Comparison of ENCODE assay signal across 15 cellular contexts in the genomic region with DNA sequence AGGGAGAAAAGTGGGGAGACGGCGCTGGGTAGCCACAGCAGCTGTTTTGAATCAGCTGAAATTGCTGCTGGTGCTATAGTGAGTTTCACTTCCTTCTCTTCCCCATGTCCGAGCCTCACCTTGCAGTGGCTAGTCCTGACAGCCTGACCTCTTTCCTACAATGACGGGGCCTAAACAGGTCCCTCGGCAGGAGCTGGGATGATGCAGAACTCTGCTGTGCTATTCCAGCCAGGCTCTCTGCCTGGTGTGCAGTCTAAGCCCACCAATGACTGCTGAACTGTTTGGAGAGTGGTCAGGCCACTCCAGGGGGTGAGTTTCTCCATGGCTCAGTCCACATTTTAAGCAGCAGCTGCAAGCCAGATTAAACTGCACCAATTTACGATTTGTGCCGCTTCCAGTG.
A peak's percentile ranks its signal among the peaks of the same experiment; 100 is the strongest.
DNase-seq lines count a peak whose midpoint lies in the region; ATAC-seq, FAIRE-seq and TF ChIP-seq lines count a peak whose summit lies in the region.
"Had no signal": no experiment of that assay in that cellular context is flagged by ENCODE, and none has a peak within 500 bp of the region (broad histone marks: within the 10 kb centered on the region; RNA-seq: fewer than 3 reads in every experiment).

No MANE protein-coding gene starts in this region.

- H3K36me3 ChIP-seq in OCI-LY3 (replicated peaks; ENCODE audit: low read depth, low read length) (no peaks in the 10 kb centered on the region), muscle layer of colon (ENCODE audit: insufficient read depth, low read length) (no peaks in the 10 kb centered on the region)

- H3K9ac ChIP-seq in OCI-LY3 (ENCODE audit: low read length) = no peak overlapping the region
- H3K9ac ChIP-seq in muscle layer of colon (ENCODE audit: low read length) = no peak overlapping the region
- H3K9ac ChIP-seq: GM23248 had no signal

- peak overlapping the region; percentile 33; the same call in 1 of the 2 replicates for H3K4me3 ChIP-seq in OCI-LY3 (ENCODE audit: low read length)
- no peak overlapping the region for H3K4me3 ChIP-seq in muscle layer of colon (ENCODE audit: low read depth in 1 of 2, low read length in 2 of 2)
- H3K4me3 ChIP-seq: GM23248, left lung had no signal

- H3K4me1 ChIP-seq in OCI-LY3 (ENCODE audit: low read length) = peaks cover 36% of the 10 kb centered on the region
- peaks cover 21% of the 10 kb centered on the region for H3K4me1 ChIP-seq in muscle layer of colon (ENCODE audit: insufficient read depth, low read length)

- no peaks in the 10 kb centered on the region for H4K20me1 ChIP-seq in OCI-LY3 (ENCODE audit: insufficient read depth, low read length)

- H3K27ac ChIP-seq in OCI-LY3 (ENCODE audit: low read length) = no peak overlapping the region
- H3K27ac ChIP-seq in muscle layer of colon (ENCODE audit: low read depth, low read length) = peak overlapping the region; percentile 53
- H3K27ac ChIP-seq: GM23248, left lung, neutrophil had no signal

- H3K4me2 ChIP-seq in OCI-LY3 (ENCODE audit: low read length) = peak overlapping the region; percentile 59

- FAIRE-seq in GM12891 (lab: Jason Lieb, UNC) = no peak

- no peak for DNase-seq in GM12891 (ENCODE audit: insufficient read length, low spot score)
- DNase-seq in activated effector memory CD4-positive, alpha-beta T cell treated with anti-CD3 and anti-CD28 coated beads, Interleukin-2, amount 50 U/mL, for 16 hours = no peak
- DNase-seq in COLO829 (ENCODE audit: low spot score) = no peak
- DNase-seq: amniotic stem cell; effector memory CD4-positive, alpha-beta T cell; GM23248; left lung; NCI-H146; NCI-H774 had no signal

- no peak overlapping the region for H2AFZ ChIP-seq in OCI-LY3 (ENCODE audit: low read depth, low read length)
- H2AFZ ChIP-seq: GM23248 had no signal

- ATAC-seq in HG02642 (IDR thresholded peaks at IDR 0.05; ENCODE audit: poor library complexity, unreplicated experiment) = peak; percentile 44
- ATAC-seq in HG03439 (IDR thresholded peaks at IDR 0.05; ENCODE audit: unreplicated experiment) = no peak
- no peak for ATAC-seq in GM21515 (IDR thresholded peaks at IDR 0.05; ENCODE audit: unreplicated experiment)
- ATAC-seq: left lung had no signal

- TF ChIP-seq POLR2A in GM12891 (IDR thresholded peaks at IDR 0.05; ENCODE audit: low read depth, low read length) = no peak

- H3K27me3 ChIP-seq in OCI-LY3 (ENCODE audit: low read depth, low read length) = peaks cover 36% of the 10 kb centered on the region
- H3K27me3 ChIP-seq in muscle layer of colon (ENCODE audit: control insufficient read depth in 1 of 2, insufficient read depth in 2 of 2, low read length in 2 of 2) = no peaks in the 10 kb centered on the region
- H3K27me3 ChIP-seq: left lung, neutrophil had no signal

- no peaks in the 10 kb centered on the region for H3K9me3 ChIP-seq in OCI-LY3 (ENCODE audit: insufficient read depth, low read length)
- no peaks in the 10 kb centered on the region for H3K9me3 ChIP-seq in muscle layer of colon (ENCODE audit: low read length)
- H3K9me3 ChIP-seq: left lung, neutrophil had no signal

- H3K79me2 ChIP-seq in OCI-LY3 (ENCODE audit: low read length) = no peaks in the 10 kb centered on the region

- no peak for TF ChIP-seq CTCF in OCI-LY3 (IDR thresholded peaks at IDR 0.05; ENCODE audit: low read depth, low read length)

TF ChIP-seq in GM12891, 5 proteins besides CTCF, POLR2A, EP300 and RAD21:
- no peak for TF ChIP-seq POLR2AphosphoS5 (IDR thresholded peaks at IDR 0.05; ENCODE audit: low read depth, low read length)
- TF ChIP-seq PAX5 (IDR thresholded peaks at IDR 0.05; ENCODE audit: insufficient read depth, low read length, severe bottlenecking) = no peak
- peak; percentile 88 for TF ChIP-seq SPI1 (IDR thresholded peaks at IDR 0.05; ENCODE audit: low read depth, low read length)
- no peak for TF ChIP-seq TAF1 (IDR thresholded peaks at IDR 0.05; ENCODE audit: low read depth, low read length)
